Comparison of ENCODE assay signal across 27 cellular contexts in genomic region chr5:58481828-58482227, GRCh38. TPM values are rescaled to one million over a fixed set of nuclear protein-coding genes. Genes with fewer than 3 reads are reported as not detected.
"Had no signal": no experiment of that assay in that cellular context is flagged by ENCODE, and none has a peak within 500 bp of the region (broad histone marks: within the 10 kb centered on the region; RNA-seq: fewer than 3 reads in every experiment).

No MANE protein-coding gene starts in this region.

- H3K4me3 ChIP-seq: coronary artery, esophagus squamous epithelium, gastrocnemius medialis, heart right ventricle, left lung, lower lobe of right lung had no signal

- ATAC-seq: effector memory CD8-positive, alpha-beta T cell; esophagus mucosa; gastrocnemius medialis; heart right ventricle; left cardiac atrium; left lung; left ventricle myocardium superior; lower lobe of right lung had no signal

- H3K4me1 ChIP-seq: esophagus squamous epithelium, gastrocnemius medialis, lower lobe of right lung had no signal

- H3K36me3 ChIP-seq: esophagus squamous epithelium, gastrocnemius medialis, heart right ventricle, left lung, lower lobe of right lung had no signal

- H3K27me3 ChIP-seq: left lung had no signal

- H3K27me3 Mint-ChIP-seq: dendritic cell treated with granulocyte-macrophage colony-stimulating factor and Interleukin-4, amounts not matched to agents 40 ng/mL and 50 ng/mL, for 4 days; effector memory CD8-positive, alpha-beta T cell had no signal

- DNase-seq: effector CD8-positive, alpha-beta T cell; effector memory CD8-positive, alpha-beta T cell; endodermal cell; erythroblast; esophagus squamous epithelium; foreskin fibroblast; foreskin melanocyte; gastrocnemius medialis; glutamatergic neuron; head of caudate nucleus; heart right ventricle; hippocampal formation; left cardiac atrium; left lung; left ventricle myocardium superior; lower lobe of right lung; mesendoderm; midbrain had no signal

- H3K9me3 ChIP-seq: esophagus squamous epithelium, gastrocnemius medialis, heart right ventricle, left lung, lower lobe of right lung had no signal

- H3K4me3 Mint-ChIP-seq: dendritic cell treated with granulocyte-macrophage colony-stimulating factor and Interleukin-4, amounts not matched to agents 40 ng/mL and 50 ng/mL, for 4 days; effector memory CD8-positive, alpha-beta T cell; endodermal cell had no signal

- H3K27ac ChIP-seq: coronary artery, epithelial cell of prostate, esophagus squamous epithelium, gastrocnemius medialis, heart right ventricle, left lung, lower lobe of right lung had no signal

- H3K9me3 Mint-ChIP-seq: dendritic cell treated with granulocyte-macrophage colony-stimulating factor and Interleukin-4, amounts not matched to agents 40 ng/mL and 50 ng/mL, for 4 days; effector memory CD8-positive, alpha-beta T cell; endodermal cell had no signal

- H3K27ac Mint-ChIP-seq: dendritic cell treated with granulocyte-macrophage colony-stimulating factor and Interleukin-4, amounts not matched to agents 40 ng/mL and 50 ng/mL, for 4 days; effector memory CD8-positive, alpha-beta T cell; endodermal cell had no signal

RNA-seq across cellular contexts. Expression of gene GAPT, which starts 9.4 kb away (rescaled TPM):
- total RNA-seq: dermis microvascular lymphatic vessel endothelial cell, glomerular endothelial cell, kidney epithelial cell, lung microvascular endothelial cell had no signal
- polyA plus RNA-seq: keratinocyte had no signal
